In the genomic region with DNA sequence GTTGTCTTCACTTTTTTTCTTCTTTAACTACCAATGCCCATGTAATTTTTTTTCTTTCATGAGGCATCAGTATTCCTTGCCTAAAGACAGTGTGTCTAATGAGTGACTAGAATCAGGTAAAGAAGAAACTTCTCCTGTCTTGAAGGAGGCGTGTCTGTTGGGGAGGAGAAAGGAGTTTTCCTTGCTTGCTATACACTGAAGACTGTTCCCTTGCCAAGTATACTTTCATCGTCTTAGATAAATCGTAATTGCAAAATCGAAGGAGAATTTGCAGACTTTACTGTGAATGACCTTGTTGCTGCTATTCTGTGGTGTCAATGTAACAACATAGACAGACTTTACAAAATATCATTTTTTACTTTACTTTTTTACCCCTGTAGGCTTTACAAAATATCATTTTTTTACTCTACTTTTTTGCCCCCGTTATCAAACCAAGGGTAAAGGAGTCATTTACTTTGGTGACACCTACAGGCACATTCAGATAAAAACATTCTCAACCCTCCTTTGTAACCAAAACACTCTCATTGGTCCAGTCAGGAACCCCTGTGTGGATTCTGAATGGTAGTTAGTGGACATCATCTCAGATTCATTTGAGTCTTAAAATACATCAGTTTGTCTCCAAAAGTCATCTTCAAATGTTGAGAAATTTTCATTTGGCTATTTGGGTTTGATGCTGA, we compare ENCODE assay signal across 8 cellular contexts.
A peak's percentile ranks its signal among the peaks of the same experiment; 100 is the strongest.
DNase-seq lines count a peak whose midpoint lies in the region; ATAC-seq and TF ChIP-seq lines count a peak whose summit lies in the region.

No MANE protein-coding gene starts in this region.

- no peak overlapping the region for H3K4me3 ChIP-seq in NB4 (ENCODE audit: low read depth, low read length)

- no peak for TF ChIP-seq POLR2A in NB4 (IDR thresholded peaks at IDR 0.05; ENCODE audit: extremely low read depth, insufficient read length)

- peak; percentile 73 for ATAC-seq in GM21526 (IDR thresholded peaks at IDR 0.05; ENCODE audit: low FRiP score, unreplicated experiment)

- peak; percentile 28 for TF ChIP-seq CTCF in NB4 (IDR thresholded peaks at IDR 0.05; ENCODE audit: low read depth, low read length)

- peak; percentile 19 for DNase-seq in EH (ENCODE audit: low read depth)
- peak; percentile 49 for DNase-seq in NB4 (ENCODE audit: low read depth)
- DNase-seq in fibroblast of peridontal ligament (ENCODE audit: extremely low read depth): peak; percentile 42
- no peak for DNase-seq in NCI-H2029 (lab: John Stamatoyannopoulos, UW)
- no peak for DNase-seq in HuH-7.5 (ENCODE audit: low spot score)
- no peak for DNase-seq in activated T-cell treated with anti-CD3 and anti-CD28 coated beads for 4 hours
- DNase-seq in superior temporal gyrus (ENCODE audit: extremely low spot score): no peak

Comparison
In these comparisons a context has a peak if more than half of its experiments do, and no peak if none do; other contexts are left out.
1. DNase-seq: peak in EH (single experiment), NB4 (single experiment) and fibroblast of peridontal ligament (single experiment); none in NCI-H2029 (single experiment), HuH-7.5 (single experiment), activated T-cell treated with anti-CD3 and anti-CD28 coated beads for 4 hours (single experiment) and superior temporal gyrus (single experiment).